28 cellular contexts compared by ENCODE assay signal in the genomic region with DNA sequence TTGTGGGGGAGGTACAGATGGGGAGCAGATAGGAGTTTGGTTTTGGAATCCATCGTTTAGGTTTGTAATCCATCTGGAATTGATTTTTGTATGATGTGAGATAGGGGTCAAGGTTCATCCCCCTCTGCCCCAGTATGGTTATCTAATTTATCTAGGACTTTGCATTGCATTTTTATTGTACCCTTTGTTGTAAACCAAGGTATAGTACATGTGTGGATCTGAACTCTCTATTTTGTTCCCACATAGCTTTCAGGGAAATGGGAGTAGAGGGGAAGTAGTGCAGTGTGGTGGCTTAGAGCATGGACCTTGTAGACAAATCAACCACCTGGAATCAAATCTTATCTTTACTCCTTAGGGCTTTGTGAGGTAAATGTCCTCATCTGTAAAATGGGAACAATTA.
"Had no signal": no experiment of that assay in that cellular context is flagged by ENCODE, and none has a peak within 500 bp of the region (broad histone marks: within the 10 kb centered on the region; RNA-seq: fewer than 3 reads in every experiment).

No MANE protein-coding gene starts in this region.

- H3K27me3 ChIP-seq: esophagus muscularis mucosa, foreskin keratinocyte, gastroesophageal sphincter, heart left ventricle, hepatocyte, left lung, right atrium auricular region, stomach, thyroid gland, vagina had no signal

- H3K4me2 ChIP-seq: hepatocyte had no signal

- H3K9me3 ChIP-seq: esophagus muscularis mucosa, gastroesophageal sphincter, heart left ventricle, left lung, mucosa of descending colon, prostate gland, right atrium auricular region, stomach, thyroid gland, vagina had no signal

- H3K4me1 ChIP-seq: foreskin keratinocyte, heart left ventricle, left lung, parathyroid adenoma, prostate gland, right atrium auricular region, stomach, vagina had no signal

- H3K27me3 Mint-ChIP-seq: naive B cell; natural killer cell treated with Interleukin-12 subunit alpha and Interleukin-12 subunit beta and Interleukin-15 and Interleukin-18, amount 100 ng/mL, for 72 hours had no signal

- ATAC-seq: foreskin keratinocyte; gastroesophageal sphincter; heart left ventricle; left lung; mucosa of descending colon; natural killer cell treated with Interleukin-12 subunit alpha and Interleukin-12 subunit beta and Interleukin-15 and Interleukin-18, amount 100 ng/mL, for 72 hours; sciatic nerve; stimulated activated effector memory CD8-positive, alpha-beta T cell treated with anti-CD3 and anti-CD28 coated beads, Interleukin-12 subunit alpha, Interleukin-12 subunit beta, amount 100 ng/mL, for 72 hours had no signal

- H2AFZ ChIP-seq: hepatocyte, parathyroid adenoma had no signal

- H3K27ac Mint-ChIP-seq: mesothelial cell of epicardium; natural killer cell treated with Interleukin-12 subunit alpha and Interleukin-12 subunit beta and Interleukin-15 and Interleukin-18, amount 100 ng/mL, for 72 hours; stimulated activated effector memory CD8-positive, alpha-beta T cell treated with anti-CD3 and anti-CD28 coated beads, Interleukin-12 subunit alpha, Interleukin-12 subunit beta, amount 100 ng/mL, for 72 hours had no signal

- H3K4me3 ChIP-seq: esophagus muscularis mucosa, gastroesophageal sphincter, heart left ventricle, hepatocyte, left lung, mucosa of descending colon, prostate gland, right atrium auricular region, stomach, thyroid gland, vagina had no signal

- H3K9me3 Mint-ChIP-seq: mesothelial cell of epicardium; natural killer cell treated with Interleukin-12 subunit alpha and Interleukin-12 subunit beta and Interleukin-15 and Interleukin-18, amount 100 ng/mL, for 72 hours; neural crest cell; stimulated activated effector memory CD8-positive, alpha-beta T cell treated with anti-CD3 and anti-CD28 coated beads, Interleukin-12 subunit alpha, Interleukin-12 subunit beta, amount 100 ng/mL, for 72 hours had no signal

- H3K4me1 Mint-ChIP-seq: mesothelial cell of epicardium had no signal

- H3K27ac ChIP-seq: esophagus muscularis mucosa, foreskin keratinocyte, gastroesophageal sphincter, heart left ventricle, hepatocyte, left lung, parathyroid adenoma, prostate gland, right atrium auricular region, stomach, thyroid gland, vagina had no signal

- H3K36me3 ChIP-seq: gastroesophageal sphincter, prostate gland, right atrium auricular region, thyroid gland, vagina had no signal

- DNase-seq: dermis blood vessel endothelial cell; effector memory CD4-positive, alpha-beta T cell; foreskin keratinocyte; heart left ventricle; kidney; left lung; mesenchymal stem cell; mucosa of descending colon; naive B cell; stimulated activated CD4-positive, alpha-beta T cell treated with anti-CD3 and anti-CD28 coated beads, Interleukin-2, amount 100 ng/mL, for 24 hours; stimulated activated CD4-positive, alpha-beta T cell treated with anti-CD3 and anti-CD28 coated beads, Interleukin-4, amount 100 ng/mL, for 24 hours; stimulated activated naive CD4-positive, alpha-beta T cell treated with Interleukin-2 at 50 U/mL for 16 hours; stomach; thyroid gland; trophoblast cell had no signal

- H3K9ac ChIP-seq: parathyroid adenoma had no signal

- FAIRE-seq: endothelial cell of umbilical vein, kidney had no signal

- H3K4me3 Mint-ChIP-seq: mesothelial cell of epicardium; natural killer cell treated with Interleukin-12 subunit alpha and Interleukin-12 subunit beta and Interleukin-15 and Interleukin-18, amount 100 ng/mL, for 72 hours; neural crest cell; stimulated activated effector memory CD8-positive, alpha-beta T cell treated with anti-CD3 and anti-CD28 coated beads, Interleukin-12 subunit alpha, Interleukin-12 subunit beta, amount 100 ng/mL, for 72 hours had no signal
